Comparison of ENCODE assay signal across 22 cellular contexts in the genomic region with DNA sequence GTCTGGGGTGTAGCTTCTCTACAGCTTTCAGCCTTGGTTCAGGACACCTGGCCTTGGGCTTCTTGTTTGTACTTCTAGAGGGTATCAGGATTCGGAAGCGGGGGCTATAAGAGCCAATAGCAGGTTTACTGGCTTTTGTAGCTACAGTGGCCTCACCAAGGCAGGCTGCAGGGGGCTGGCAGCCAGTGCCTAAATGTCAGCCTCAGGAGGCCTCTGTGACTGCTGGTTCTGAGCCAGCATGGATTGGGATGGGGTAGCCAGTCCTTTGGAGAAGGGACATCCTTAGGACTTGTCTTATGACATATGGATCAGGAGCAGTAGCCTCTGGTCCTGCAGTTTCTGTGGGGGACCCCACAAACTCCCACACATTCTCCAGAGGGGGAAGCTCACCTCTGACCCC. TPM values are rescaled to one million over a fixed set of nuclear protein-coding genes. Genes with fewer than 3 reads are reported as not detected.
DNase-seq lines count a peak whose midpoint lies in the region; ATAC-seq, FAIRE-seq and TF ChIP-seq lines count a peak whose summit lies in the region.
"Had no signal": no experiment of that assay in that cellular context is flagged by ENCODE, and none has a peak within 500 bp of the region (broad histone marks: within the 10 kb centered on the region; RNA-seq: fewer than 3 reads in every experiment).

No MANE protein-coding gene starts in this region.

- FAIRE-seq in HepG2 (lab: Jason Lieb, UNC), result no peak
- FAIRE-seq: A204.1, GM12878, GM18507 had no signal

- H3K9ac ChIP-seq in HepG2 (ENCODE audit: insufficient read depth, low read depth, low read length), result no peak overlapping the region
- H3K9ac ChIP-seq: BLaER1 treated with 17β-estradiol and CSF1 and Interleukin-3, amounts not matched to agents 10 nM and 100 nM had no signal

- no peak for TF ChIP-seq CTCF in CD4-positive, alpha-beta T cell (IDR thresholded peaks at IDR 0.05)
- TF ChIP-seq CTCF in endothelial cell (IDR thresholded peaks at IDR 0.05; ENCODE audit: unreplicated experiment) (no peak), osteocyte (IDR thresholded peaks at IDR 0.05) (no peak), HepG2 (CRISPR knock-in tag; IDR thresholded peaks at IDR 0.05) (no peak)

- H3K27me3 Mint-ChIP-seq in CD4-positive, alpha-beta T cell, result peaks cover 60% of the 10 kb centered on the region
- H3K27me3 Mint-ChIP-seq in T-helper 17 cell, result peaks cover 34% of the 10 kb centered on the region
- peaks cover 17% of the 10 kb centered on the region for H3K27me3 Mint-ChIP-seq in endothelial cell (ENCODE audit: unreplicated experiment)
- H3K27me3 Mint-ChIP-seq in osteocyte (ENCODE audit: unreplicated experiment), result peaks cover 55% of the 10 kb centered on the region

- no peaks in the 10 kb centered on the region for H3K36me3 ChIP-seq in HepG2 (replicated peaks in 1 of 2; ENCODE audit: control insufficient read depth in 1 of 2, insufficient read depth in 2 of 2, low read length in 2 of 2)
- H3K36me3 ChIP-seq: BLaER1 treated with 17β-estradiol and CSF1 and Interleukin-3, amounts not matched to agents 10 nM and 100 nM had no signal

- H4K20me1 ChIP-seq in HepG2 (ENCODE audit: insufficient read depth, low read length), result no peaks in the 10 kb centered on the region; the same call in 1 of the 2 replicates

- H3K4me3 ChIP-seq in HepG2 (replicated peaks in 1 of 3; ENCODE audit: insufficient read depth in 1 of 3, low read depth in 2 of 3, low read length in 3 of 3), result no peak overlapping the region
- H3K4me3 ChIP-seq: BLaER1 treated with 17β-estradiol and CSF1 and Interleukin-3, amounts not matched to agents 10 nM and 100 nM; GM12878 had no signal

- no peaks in the 10 kb centered on the region for H3K9me3 Mint-ChIP-seq in CD4-positive, alpha-beta T cell
- H3K9me3 Mint-ChIP-seq in endothelial cell (ENCODE audit: unreplicated experiment) (no peaks in the 10 kb centered on the region), osteocyte (ENCODE audit: unreplicated experiment) (no peaks in the 10 kb centered on the region)

- TF ChIP-seq RAD21 in HepG2 (CRISPR knock-in tag; IDR thresholded peaks at IDR 0.05), result no peak

- H2AFZ ChIP-seq in HepG2 (ENCODE audit: low read length), result no peak overlapping the region

- H3K4me2 ChIP-seq in HepG2 (ENCODE audit: low read depth, low read length), result no peak overlapping the region
- H3K4me2 ChIP-seq: BLaER1 treated with 17β-estradiol and CSF1 and Interleukin-3, amounts not matched to agents 10 nM and 100 nM had no signal

- H3K27ac ChIP-seq in CD4-positive, alpha-beta T cell (ENCODE audit: low read depth, low read length), result no peak overlapping the region
- H3K27ac ChIP-seq in HepG2 (ENCODE audit: extremely low read length, insufficient read depth, low read length), result no peak overlapping the region
- H3K27ac ChIP-seq: BLaER1 treated with 17β-estradiol and CSF1 and Interleukin-3, amounts not matched to agents 10 nM and 100 nM had no signal

- H3K4me1 Mint-ChIP-seq in CD4-positive, alpha-beta T cell (ENCODE audit: low read depth), result peaks cover 20% of the 10 kb centered on the region
- H3K4me1 Mint-ChIP-seq in T-helper 17 cell, result peaks cover 13% of the 10 kb centered on the region
- peaks cover 8% of the 10 kb centered on the region for H3K4me1 Mint-ChIP-seq in endothelial cell (ENCODE audit: unreplicated experiment)
- H3K4me1 Mint-ChIP-seq in osteocyte (ENCODE audit: unreplicated experiment), result peaks cover 13% of the 10 kb centered on the region

- intact Hi-C loops in CD4-positive, alpha-beta T cell (cut with DNase I, micrococcal nuclease), result no loop called here
- intact Hi-C loops in HepG2 (cut with micrococcal nuclease; ENCODE audit: unreplicated experiment), result no loop called here

- H3K27me3 ChIP-seq in CD4-positive, alpha-beta T cell (ENCODE audit: control insufficient read depth, insufficient read depth, low read length), result peaks cover 39% of the 10 kb centered on the region
- peaks cover 8 to 44% of the 10 kb centered on the region in 2 experiments for H3K27me3 ChIP-seq in HepG2 (ENCODE audit: control insufficient read depth in 1 of 2, insufficient read depth in 2 of 2, low read length in 2 of 2)

- whole genome bisulfite sequencing in HepG2 (ENCODE audit: low lambda C conversion rate), result 100% methylated on average over 2 of the region's 2 CpGs

- H3K27ac Mint-ChIP-seq in CD4-positive, alpha-beta T cell, result no peak overlapping the region
- H3K27ac Mint-ChIP-seq in T-helper 17 cell (peak overlapping the region; percentile 95), endothelial cell (ENCODE audit: unreplicated experiment) (peak overlapping the region; percentile 57), osteocyte (ENCODE audit: unreplicated experiment) (no peak overlapping the region)

- ATAC-seq in CD4-positive, alpha-beta T cell (ENCODE audit: poor library complexity), result no peak
- ATAC-seq in T-helper 17 cell, result no peak
- ATAC-seq in HepG2, result no peak
- ATAC-seq in HG03025 (IDR thresholded peaks at IDR 0.05; ENCODE audit: low FRiP score, unreplicated experiment), result no peak
- ATAC-seq: GM12878 had no signal

- peaks cover 8% of the 10 kb centered on the region for H3K4me1 ChIP-seq in HepG2 (ENCODE audit: insufficient read depth, low read length)

- in situ Hi-C loops in HepG2 (cut with HindIII; ENCODE audit: extremely low pct_ligation_motif_present, low pct_unique_long_range_greater_than_20kb), result no loop called here

- peaks cover 4% of the 10 kb centered on the region for H3K36me3 Mint-ChIP-seq in CD4-positive, alpha-beta T cell (ENCODE audit: low read depth)
- H3K36me3 Mint-ChIP-seq in T-helper 17 cell (ENCODE audit: low read depth) (peaks cover 9% of the 10 kb centered on the region), endothelial cell (ENCODE audit: low read depth, unreplicated experiment) (peaks cover 5% of the 10 kb centered on the region), osteocyte (ENCODE audit: unreplicated experiment) (no peaks in the 10 kb centered on the region)

- CTCF ChIA-PET in CD4-positive, alpha-beta T cell (lab: Charles Lee), result no interaction called here
- CTCF ChIA-PET in HepG2 (lab: Yijun Ruan, JAX; ENCODE audit: low intra/inter-chr PET ratio, low total read pairs), result no interaction called here

- peak overlapping the region; percentile 4 for H3K4me3 Mint-ChIP-seq in CD4-positive, alpha-beta T cell
- H3K4me3 Mint-ChIP-seq in T-helper 17 cell (no peak overlapping the region), endothelial cell (ENCODE audit: unreplicated experiment) (no peak overlapping the region), osteocyte (ENCODE audit: unreplicated experiment) (no peak overlapping the region)

- TF ChIP-seq EP300 in HepG2 (IDR thresholded peaks at IDR 0.05; ENCODE audit: low read depth in 2 of 2, low read length in 2 of 2) (no peak), HepG2 (CRISPR knock-in tag; IDR thresholded peaks at IDR 0.05; ENCODE audit: borderline replicate concordance) (no peak)

- no peaks in the 10 kb centered on the region for H3K9me3 ChIP-seq in CD4-positive, alpha-beta T cell (ENCODE audit: control insufficient read depth, low read length)
- no peaks in the 10 kb centered on the region for H3K9me3 ChIP-seq in T-helper 17 cell (ENCODE audit: control insufficient read depth, low read length, poor library complexity, severe bottlenecking)
- no peaks in the 10 kb centered on the region for H3K9me3 ChIP-seq in HepG2 (ENCODE audit: low read length)
- H3K9me3 ChIP-seq: BLaER1 treated with 17β-estradiol and CSF1 and Interleukin-3, amounts not matched to agents 10 nM and 100 nM had no signal

- H3K79me2 ChIP-seq in HepG2 (ENCODE audit: insufficient read depth, low read length), result no peaks in the 10 kb centered on the region

- no peak for DNase-seq in CD4-positive, alpha-beta T cell
- DNase-seq in T-helper 17 cell, result no peak
- DNase-seq in endothelial cell (ENCODE audit: low spot score), result no peak
- DNase-seq in osteocyte (ENCODE audit: extremely low spot score, unreplicated experiment), result peak; percentile 36
- no peak for DNase-seq in HepG2 (ENCODE audit: low spot score)
- no peak for DNase-seq in cerebellum (ENCODE audit: low spot score)
- DNase-seq: DMS 273 treated with DMSO at 0.1 percent for 48 hours; GDM1; GOT3; NCI-H1105 treated with DMSO at 0.1 percent for 48 hours; NCI-H187; NCI-H345; NCI-H526; NK-92 treated with Interleukin-12 subunit alpha and Interleukin-12 subunit beta, amount 100 ng/mL, for 24 hours; SHP77 treated with DMSO at 0.1 percent for 48 hours had no signal

- POLR2A ChIA-PET in CD4-positive, alpha-beta T cell (lab: Charles Lee), result interaction anchor here (1.4 kb wide), 1 partner anchor 30 kb away, joined by 3 read pairs; a partner anchor contains a TSS
- POLR2A ChIA-PET in HepG2 (lab: Yijun Ruan, JAX), result no interaction called here

- no peak for TF ChIP-seq POLR2A in HepG2 (IDR thresholded peaks at IDR 0.05; ENCODE audit: insufficient read depth in 1 of 2, low read depth in 2 of 2, low read length in 2 of 2)

- BruUV-seq in HepG2 (replicated peaks; lab: Mats Ljungman, UMichigan), result no TSS peak

RNA-seq across cellular contexts. Expression of a gene that starts 29.9 kb away (rescaled TPM):
- 100 to 1,000 TPM; 338 to 348 TPM for total RNA-seq in CD4-positive, alpha-beta T cell
- total RNA-seq in T-helper 17 cell, result 100 to 1,000 TPM; 376 to 391 TPM
- 515 TPM for total RNA-seq in endothelial cell (ENCODE audit: unreplicated experiment)
- 327 and 333 TPM in 2 replicates for total RNA-seq in osteocyte
- 187 and 191 TPM in 2 replicates for total RNA-seq in HepG2 (2016; rRNA removed; fragmentation: Illumina TruSeq; extraction: Trizol)
- 151 and 167 TPM in 2 replicates for total RNA-seq in HepG2 (2016; cell fraction: cytosol; rRNA removed; fragmentation: Illumina TruSeq; extraction: Trizol; ENCODE audit: low read depth)
- 159 and 176 TPM in 2 replicates for total RNA-seq in HepG2 (2016; cell fraction: insoluble cytoplasmic fraction; rRNA removed; fragmentation: Illumina TruSeq; extraction: Trizol)
- 328 and 363 TPM in 2 replicates for total RNA-seq in HepG2 (2016; cell fraction: membrane; rRNA removed; fragmentation: Illumina TruSeq; extraction: Trizol)
- 86.8 and 101 TPM in 2 replicates for total RNA-seq in HepG2 (2016; cell fraction: nucleus; rRNA removed; fragmentation: Illumina TruSeq; extraction: Trizol)
- 95.1 and 109 TPM in 2 replicates for polyA plus RNA-seq in HepG2 (2011; rRNA removed)
- 132 and 133 TPM in 2 replicates for polyA plus RNA-seq in HepG2 (2011; cell fraction: cytosol; rRNA removed)
- 154 and 206 TPM in 2 replicates for polyA plus RNA-seq in HepG2 (2011; cell fraction: nucleus; rRNA removed)
- polyA plus RNA-seq in HepG2 (2012), result 198 and 238 TPM in 2 replicates
- 208 and 251 TPM in 2 replicates for polyA plus RNA-seq in HepG2 (2016; cell fraction: cytosol; fragmentation: Illumina TruSeq; extraction: Trizol; ENCODE audit: low read depth)
- 167 and 205 TPM in 2 replicates for polyA plus RNA-seq in HepG2 (2016; cell fraction: insoluble cytoplasmic fraction; fragmentation: Illumina TruSeq; extraction: Trizol; ENCODE audit: low read depth)
- polyA plus RNA-seq in HepG2 (2016; cell fraction: membrane; fragmentation: Illumina TruSeq; extraction: Trizol; ENCODE audit: low read depth), result 396 and 465 TPM in 2 replicates
- 135 and 154 TPM in 2 replicates for polyA plus RNA-seq in HepG2 (2016; cell fraction: nucleus; fragmentation: Illumina TruSeq; extraction: Trizol; ENCODE audit: insufficient read depth, low read depth)
- 104 and 166 TPM in 2 replicates for polyA minus RNA-seq in HepG2 (2011; rRNA and poly(A)+ RNA removed; ENCODE audit: low replicate concordance)
- polyA minus RNA-seq in HepG2 (2011; cell fraction: cytosol; rRNA and poly(A)+ RNA removed), result 106 and 122 TPM in 2 replicates
- 53.3 and 57.3 TPM in 2 replicates for polyA minus RNA-seq in HepG2 (2011; cell fraction: nucleus; rRNA and poly(A)+ RNA removed)
- 164 TPM for total RNA-seq in cerebellum

RNA-seq across cellular contexts. Expression of a gene that starts 51.8 kb away (rescaled TPM):
- not detected for total RNA-seq in CD4-positive, alpha-beta T cell
- total RNA-seq in T-helper 17 cell (not detected), endothelial cell (ENCODE audit: unreplicated experiment) (not detected), osteocyte (0.38 and 0.63 TPM in 2 replicates), HepG2 (2016; rRNA removed; fragmentation: Illumina TruSeq; extraction: Trizol) (not detected in 2 replicates), cerebellum (not detected)
- total RNA-seq in HepG2 (2016; cell fraction: cytosol; rRNA removed; fragmentation: Illumina TruSeq; extraction: Trizol; ENCODE audit: low read depth), result not detected in 2 replicates
- not detected in 2 replicates for total RNA-seq in HepG2 (2016; cell fraction: insoluble cytoplasmic fraction; rRNA removed; fragmentation: Illumina TruSeq; extraction: Trizol)
- total RNA-seq in HepG2 (2016; cell fraction: membrane; rRNA removed; fragmentation: Illumina TruSeq; extraction: Trizol), result not detected in 2 replicates
- not detected in 2 replicates for total RNA-seq in HepG2 (2016; cell fraction: nucleus; rRNA removed; fragmentation: Illumina TruSeq; extraction: Trizol)
- not detected in 2 replicates for polyA plus RNA-seq in HepG2 (2011; rRNA removed)
- polyA plus RNA-seq in HepG2 (2011; cell fraction: cytosol; rRNA removed), result not detected in 2 replicates
- not detected in 2 replicates for polyA plus RNA-seq in HepG2 (2011; cell fraction: nucleus; rRNA removed)
- polyA plus RNA-seq in HepG2 (2012), result not detected in 2 replicates
- not detected in 2 replicates for polyA plus RNA-seq in HepG2 (2016; cell fraction: cytosol; fragmentation: Illumina TruSeq; extraction: Trizol; ENCODE audit: low read depth)
- not detected in 2 replicates for polyA plus RNA-seq in HepG2 (2016; cell fraction: insoluble cytoplasmic fraction; fragmentation: Illumina TruSeq; extraction: Trizol; ENCODE audit: low read depth)
- not detected in 2 replicates for polyA plus RNA-seq in HepG2 (2016; cell fraction: membrane; fragmentation: Illumina TruSeq; extraction: Trizol; ENCODE audit: low read depth)
- not detected in 2 replicates for polyA plus RNA-seq in HepG2 (2016; cell fraction: nucleus; fragmentation: Illumina TruSeq; extraction: Trizol; ENCODE audit: insufficient read depth, low read depth)
- 0.54 TPM in 1 of 2 replicates, not detected in the other for polyA minus RNA-seq in HepG2 (2011; rRNA and poly(A)+ RNA removed; ENCODE audit: low replicate concordance)
- not detected in 2 replicates for polyA minus RNA-seq in HepG2 (2011; cell fraction: cytosol; rRNA and poly(A)+ RNA removed)
- not detected in 2 replicates for polyA minus RNA-seq in HepG2 (2011; cell fraction: nucleus; rRNA and poly(A)+ RNA removed)
- total RNA-seq: GM12878, HT-29, OCI-LY7 had no signal

Comparison
In these comparisons a context has a peak if more than half of its experiments do, and no peak if none do; other contexts are left out.
1. H3K27ac Mint-ChIP-seq: peak in T-helper 17 cell (single experiment) and endothelial cell (single experiment); none in CD4-positive, alpha-beta T cell (single experiment) and osteocyte (single experiment).